8 cellular contexts compared by ENCODE assay signal in the genomic region with DNA sequence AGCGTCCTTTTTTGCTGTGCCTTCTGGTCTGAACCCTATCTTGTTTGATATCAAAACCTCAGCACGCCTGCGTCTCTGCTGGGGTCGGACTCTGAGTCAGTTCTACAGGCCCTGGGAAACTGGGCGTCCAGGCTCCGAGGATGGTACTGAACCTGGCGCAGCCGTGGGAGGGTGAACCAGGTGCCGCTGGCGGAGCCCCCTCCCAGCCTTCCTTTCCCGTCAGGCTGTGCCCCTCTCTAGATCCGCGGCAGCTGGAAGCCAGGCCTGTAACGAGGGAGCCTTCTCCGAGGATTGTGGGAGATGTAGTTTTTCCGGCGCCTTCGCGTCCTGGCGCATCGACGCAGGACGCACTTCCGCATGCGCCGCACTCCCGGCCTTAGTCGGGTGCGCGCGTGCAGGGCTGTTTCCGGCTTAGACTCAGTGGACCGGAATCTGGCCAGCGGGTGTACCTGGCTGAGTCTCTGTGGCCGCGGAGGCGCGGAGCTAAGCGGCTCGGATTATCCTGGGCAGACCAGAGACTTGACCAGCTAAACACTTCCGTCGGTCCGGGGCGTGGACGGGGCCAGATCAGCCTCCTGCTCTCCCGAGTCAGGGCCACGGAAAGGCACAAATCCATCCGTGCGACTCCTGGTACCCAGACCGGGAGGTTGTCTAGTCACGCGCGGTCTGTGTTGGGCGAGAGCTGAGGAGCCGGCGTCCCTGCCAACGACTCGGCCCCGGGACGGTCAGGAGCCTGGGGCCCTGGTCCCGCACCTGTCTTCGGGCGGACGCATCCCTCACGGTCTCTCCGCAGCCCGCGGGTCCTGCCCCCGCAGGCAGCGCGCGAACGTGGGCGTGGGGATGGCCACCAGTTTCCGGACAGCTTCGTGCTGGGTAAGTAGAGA. TPM values are rescaled to one million over a fixed set of nuclear protein-coding genes. Genes with fewer than 3 reads are reported as not detected.
A peak's percentile ranks its signal among the peaks of the same experiment; 100 is the strongest.
DNase-seq lines count a peak whose midpoint lies in the region; ATAC-seq and TF ChIP-seq lines count a peak whose summit lies in the region.

A gene with protein sequence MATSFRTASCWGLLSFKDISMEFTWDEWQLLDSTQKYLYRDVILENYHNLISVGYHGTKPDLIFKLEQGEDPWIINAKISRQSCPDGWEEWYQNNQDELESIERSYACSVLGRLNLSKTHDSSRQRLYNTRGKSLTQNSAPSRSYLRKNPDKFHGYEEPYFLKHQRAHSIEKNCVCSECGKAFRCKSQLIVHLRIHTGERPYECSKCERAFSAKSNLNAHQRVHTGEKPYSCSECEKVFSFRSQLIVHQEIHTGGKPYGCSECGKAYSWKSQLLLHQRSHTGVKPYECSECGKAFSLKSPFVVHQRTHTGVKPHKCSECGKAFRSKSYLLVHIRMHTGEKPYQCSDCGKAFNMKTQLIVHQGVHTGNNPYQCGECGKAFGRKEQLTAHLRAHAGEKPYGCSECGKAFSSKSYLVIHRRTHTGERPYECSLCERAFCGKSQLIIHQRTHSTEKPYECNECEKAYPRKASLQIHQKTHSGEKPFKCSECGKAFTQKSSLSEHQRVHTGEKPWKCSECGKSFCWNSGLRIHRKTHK (plus strand): TSS at position 367 of the 884 bp plus-strand sequence. CDS start 474 bp downstream, at position 841.

- peak within 1 kb of the TSS; percentile 55 to 75 for H3K9ac ChIP-seq in liver (ENCODE audit: low read depth in 1 of 2, low read length in 2 of 2)

- H3K36me3 Mint-ChIP-seq in CD14-positive monocyte = peaks cover 27 to 38% of the 10 kb centered on the region in 2 donors

- ATAC-seq in GM19397 (IDR thresholded peaks at IDR 0.05; ENCODE audit: unreplicated experiment) (peak; percentile 98), HG03571 (IDR thresholded peaks at IDR 0.05; ENCODE audit: unreplicated experiment) (peak; percentile 96)

- peaks cover 0 to 2% (median 0%) of the 10 kb centered on the region in 3 donors for H3K27me3 Mint-ChIP-seq in CD14-positive monocyte (ENCODE audit: low read depth in 3 of 3)

- intact Hi-C loops in CD14-positive monocyte (cut with micrococcal nuclease) = loop anchor here (1.0 to 5.0 kb wide), 5 partner anchors 51 to 195 kb away; a partner anchor contains a TSS

- under 1% methylated on average over 76 of the region's 76 CpGs for WGBS in liver

- H3K9me3 ChIP-seq in liver (ENCODE audit: control insufficient read depth in 4 of 4, low read length in 3 of 4) = peaks cover 4 to 11% (median 7%) of the 10 kb centered on the region in 4 donors

- H3K4me1 Mint-ChIP-seq in CD14-positive monocyte = peaks cover 14% of the 10 kb centered on the region

- no peak for TF ChIP-seq RAD21 in liver (IDR thresholded peaks at IDR 0.05)

- H3K27ac Mint-ChIP-seq in CD14-positive monocyte = peak within 1 kb of the TSS; percentile 85 to 95 (median 92)

- H3K27me3 ChIP-seq in liver (ENCODE audit: control insufficient read depth in 4 of 4, insufficient read depth in 4 of 4, low read length in 3 of 4) = no peaks in the 10 kb centered on the region

- TF ChIP-seq CTCF in CD14-positive monocyte (IDR thresholded peaks at IDR 0.05) (no peak), liver (IDR thresholded peaks at IDR 0.05; ENCODE audit: low read depth, low read length, missing input control) (no peak)

- H3K4me3 ChIP-seq in liver (ENCODE audit: low read depth in 1 of 3, low read length in 3 of 3) = peak within 1 kb of the TSS; percentile 77 to 94 (median 93)

- H3K27ac ChIP-seq in liver (ENCODE audit: low read depth in 1 of 2, low read length in 2 of 2) = peak within 1 kb of the TSS; percentile 62 to 72

- H3K9me3 Mint-ChIP-seq in CD14-positive monocyte = peaks cover 33 to 66% (median 54%) of the 10 kb centered on the region in 7 donors

- peak; percentile 83 for DNase-seq in CD14-positive monocyte (ENCODE audit: low spot score)
- DNase-seq in NCI-H82 (lab: John Stamatoyannopoulos, UW) = peak; percentile 99
- peak; percentile 84 to 88 for DNase-seq in activated CD4-positive, alpha-beta T cell treated with anti-CD3 and anti-CD28 coated beads, Interleukin-2, amount 50 U/mL, for 48 hours
- DNase-seq in dermis microvascular lymphatic vessel endothelial cell (ENCODE audit: low read depth in 2 of 2) = peak; percentile 86 to 94
- DNase-seq in stimulated activated CD4-positive, alpha-beta T cell treated with anti-CD3 and anti-CD28 coated beads, Interleukin-4, amount 100 ng/mL, for 24 hours = peak; percentile 88

- H3K4me3 Mint-ChIP-seq in CD14-positive monocyte = peak within 1 kb of the TSS; percentile 89 to 95

- peaks cover 0 to 4% (median under 1%) of the 10 kb centered on the region in 4 donors for H3K36me3 ChIP-seq in liver (ENCODE audit: control insufficient read depth in 4 of 4, insufficient read depth in 3 of 4, low read depth in 1 of 4, low read length in 3 of 4)

- H3K4me1 ChIP-seq in liver (ENCODE audit: control insufficient read depth in 4 of 4, insufficient read depth in 4 of 4, low read length in 3 of 4) = peaks cover 7 to 16% (median 15%) of the 10 kb centered on the region in 4 donors

TF ChIP-seq in liver, 16 proteins besides CTCF, POLR2A, EP300 and RAD21:
- TF ChIP-seq EGR1 (IDR thresholded peaks at IDR 0.05; ENCODE audit: low read depth in 2 of 2) (peak in 1 of 2 donors; percentile 51), GABPA (IDR thresholded peaks at IDR 0.05 in 1 of 2, conservative IDR thresholded peaks at IDR 0.05 in 1 of 2) (peak; percentile 94 to 100), RXRA (IDR thresholded peaks at IDR 0.05) (peak; percentile 39 to 49), HNF4A (conservative IDR thresholded peaks at IDR 0.05) (peak; percentile 19 to 47), FOXA1 (IDR thresholded peaks at IDR 0.05) (no peak), NR2F2 (IDR thresholded peaks at IDR 0.05) (peak; percentile 30), FOXA2 (IDR thresholded peaks at IDR 0.05) (no peak), TAF1 (conservative IDR thresholded peaks at IDR 0.05) (peak; percentile 91), SP1 (IDR thresholded peaks at IDR 0.05) (peak; percentile 51), YY1 (IDR thresholded peaks at IDR 0.05) (peak; percentile 90), HNF4G (IDR thresholded peaks at IDR 0.05) (no peak), JUND (IDR thresholded peaks at IDR 0.05) (no peak)
- TF ChIP-seq, protein P1, sequence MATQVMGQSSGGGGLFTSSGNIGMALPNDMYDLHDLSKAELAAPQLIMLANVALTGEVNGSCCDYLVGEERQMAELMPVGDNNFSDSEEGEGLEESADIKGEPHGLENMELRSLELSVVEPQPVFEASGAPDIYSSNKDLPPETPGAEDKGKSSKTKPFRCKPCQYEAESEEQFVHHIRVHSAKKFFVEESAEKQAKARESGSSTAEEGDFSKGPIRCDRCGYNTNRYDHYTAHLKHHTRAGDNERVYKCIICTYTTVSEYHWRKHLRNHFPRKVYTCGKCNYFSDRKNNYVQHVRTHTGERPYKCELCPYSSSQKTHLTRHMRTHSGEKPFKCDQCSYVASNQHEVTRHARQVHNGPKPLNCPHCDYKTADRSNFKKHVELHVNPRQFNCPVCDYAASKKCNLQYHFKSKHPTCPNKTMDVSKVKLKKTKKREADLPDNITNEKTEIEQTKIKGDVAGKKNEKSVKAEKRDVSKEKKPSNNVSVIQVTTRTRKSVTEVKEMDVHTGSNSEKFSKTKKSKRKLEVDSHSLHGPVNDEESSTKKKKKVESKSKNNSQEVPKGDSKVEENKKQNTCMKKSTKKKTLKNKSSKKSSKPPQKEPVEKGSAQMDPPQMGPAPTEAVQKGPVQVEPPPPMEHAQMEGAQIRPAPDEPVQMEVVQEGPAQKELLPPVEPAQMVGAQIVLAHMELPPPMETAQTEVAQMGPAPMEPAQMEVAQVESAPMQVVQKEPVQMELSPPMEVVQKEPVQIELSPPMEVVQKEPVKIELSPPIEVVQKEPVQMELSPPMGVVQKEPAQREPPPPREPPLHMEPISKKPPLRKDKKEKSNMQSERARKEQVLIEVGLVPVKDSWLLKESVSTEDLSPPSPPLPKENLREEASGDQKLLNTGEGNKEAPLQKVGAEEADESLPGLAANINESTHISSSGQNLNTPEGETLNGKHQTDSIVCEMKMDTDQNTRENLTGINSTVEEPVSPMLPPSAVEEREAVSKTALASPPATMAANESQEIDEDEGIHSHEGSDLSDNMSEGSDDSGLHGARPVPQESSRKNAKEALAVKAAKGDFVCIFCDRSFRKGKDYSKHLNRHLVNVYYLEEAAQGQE (IDR thresholded peaks at IDR 0.05) = no peak
- TF ChIP-seq, protein P2, sequence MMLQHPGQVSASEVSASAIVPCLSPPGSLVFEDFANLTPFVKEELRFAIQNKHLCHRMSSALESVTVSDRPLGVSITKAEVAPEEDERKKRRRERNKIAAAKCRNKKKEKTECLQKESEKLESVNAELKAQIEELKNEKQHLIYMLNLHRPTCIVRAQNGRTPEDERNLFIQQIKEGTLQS (IDR thresholded peaks at IDR 0.05) = no peak
- TF ChIP-seq, protein P3, sequence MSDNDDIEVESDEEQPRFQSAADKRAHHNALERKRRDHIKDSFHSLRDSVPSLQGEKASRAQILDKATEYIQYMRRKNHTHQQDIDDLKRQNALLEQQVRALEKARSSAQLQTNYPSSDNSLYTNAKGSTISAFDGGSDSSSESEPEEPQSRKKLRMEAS (IDR thresholded peaks at IDR 0.05) = peak; percentile 98
- TF ChIP-seq, protein P4, sequence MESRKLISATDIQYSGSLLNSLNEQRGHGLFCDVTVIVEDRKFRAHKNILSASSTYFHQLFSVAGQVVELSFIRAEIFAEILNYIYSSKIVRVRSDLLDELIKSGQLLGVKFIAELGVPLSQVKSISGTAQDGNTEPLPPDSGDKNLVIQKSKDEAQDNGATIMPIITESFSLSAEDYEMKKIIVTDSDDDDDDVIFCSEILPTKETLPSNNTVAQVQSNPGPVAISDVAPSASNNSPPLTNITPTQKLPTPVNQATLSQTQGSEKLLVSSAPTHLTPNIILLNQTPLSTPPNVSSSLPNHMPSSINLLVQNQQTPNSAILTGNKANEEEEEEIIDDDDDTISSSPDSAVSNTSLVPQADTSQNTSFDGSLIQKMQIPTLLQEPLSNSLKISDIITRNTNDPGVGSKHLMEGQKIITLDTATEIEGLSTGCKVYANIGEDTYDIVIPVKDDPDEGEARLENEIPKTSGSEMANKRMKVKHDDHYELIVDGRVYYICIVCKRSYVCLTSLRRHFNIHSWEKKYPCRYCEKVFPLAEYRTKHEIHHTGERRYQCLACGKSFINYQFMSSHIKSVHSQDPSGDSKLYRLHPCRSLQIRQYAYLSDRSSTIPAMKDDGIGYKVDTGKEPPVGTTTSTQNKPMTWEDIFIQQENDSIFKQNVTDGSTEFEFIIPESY (IDR thresholded peaks at IDR 0.05) = peak; percentile 90

RNA-seq across cellular contexts. Expression of the gene that starts here (rescaled TPM):
- polyA plus RNA-seq in CD14-positive monocyte (1 to 10 TPM; 3.3 to 3.8 TPM), liver (1 to 10 TPM; 1.7 to 2.8 TPM)
- total RNA-seq in dermis microvascular lymphatic vessel endothelial cell (7.2 and 11.4 TPM in 2 replicates), liver (1 to 10 TPM; 6.9 to 9.5 TPM)

Comparison
In these comparisons a context has a peak if more than half of its experiments do, and no peak if none do; other contexts are left out.
1. Peak in every context shown above with its lines: DNase-seq, ATAC-seq, H3K4me3 ChIP-seq and H3K27ac ChIP-seq.